ENCODE assay signal across 1 cellular context in the genomic region with DNA sequence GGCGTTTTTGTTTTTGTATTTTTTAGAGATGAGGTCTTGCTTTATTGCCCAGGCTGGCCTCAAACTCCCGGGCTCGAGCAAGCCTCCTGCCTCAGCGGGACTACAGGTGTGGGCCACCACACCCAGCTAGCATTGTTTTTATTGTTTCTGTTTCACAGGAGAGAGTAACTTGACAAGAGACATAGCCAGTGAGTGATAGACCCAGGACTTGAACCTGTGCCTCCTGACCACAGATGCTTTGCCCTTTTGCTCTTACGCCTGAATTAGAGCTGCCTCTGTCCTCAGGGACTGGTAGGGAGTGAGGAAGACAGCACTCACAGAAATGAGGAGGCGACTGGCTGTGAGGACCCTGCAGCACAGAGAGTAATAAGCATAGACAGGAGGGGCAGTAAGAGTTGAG.
TF ChIP-seq lines count a peak whose summit lies in the region.

No MANE protein-coding gene starts in this region.

TF ChIP-seq in K562, 482 proteins besides CTCF, POLR2A, EP300 and RAD21 (continued from another document):
- TF ChIP-seq, protein P1, sequence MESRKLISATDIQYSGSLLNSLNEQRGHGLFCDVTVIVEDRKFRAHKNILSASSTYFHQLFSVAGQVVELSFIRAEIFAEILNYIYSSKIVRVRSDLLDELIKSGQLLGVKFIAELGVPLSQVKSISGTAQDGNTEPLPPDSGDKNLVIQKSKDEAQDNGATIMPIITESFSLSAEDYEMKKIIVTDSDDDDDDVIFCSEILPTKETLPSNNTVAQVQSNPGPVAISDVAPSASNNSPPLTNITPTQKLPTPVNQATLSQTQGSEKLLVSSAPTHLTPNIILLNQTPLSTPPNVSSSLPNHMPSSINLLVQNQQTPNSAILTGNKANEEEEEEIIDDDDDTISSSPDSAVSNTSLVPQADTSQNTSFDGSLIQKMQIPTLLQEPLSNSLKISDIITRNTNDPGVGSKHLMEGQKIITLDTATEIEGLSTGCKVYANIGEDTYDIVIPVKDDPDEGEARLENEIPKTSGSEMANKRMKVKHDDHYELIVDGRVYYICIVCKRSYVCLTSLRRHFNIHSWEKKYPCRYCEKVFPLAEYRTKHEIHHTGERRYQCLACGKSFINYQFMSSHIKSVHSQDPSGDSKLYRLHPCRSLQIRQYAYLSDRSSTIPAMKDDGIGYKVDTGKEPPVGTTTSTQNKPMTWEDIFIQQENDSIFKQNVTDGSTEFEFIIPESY (CRISPR knock-in tag; IDR thresholded peaks at IDR 0.05) = no peak
